In genomic region chr9:11025775-11026174, GRCh38 we compare ENCODE assay signal across 8 cellular contexts.
"Had no signal": no experiment of that assay in that cellular context is flagged by ENCODE, and none has a peak within 500 bp of the region (broad histone marks: within the 10 kb centered on the region; RNA-seq: fewer than 3 reads in every experiment).

No MANE protein-coding gene starts in this region.

- H3K36me3 ChIP-seq: HAP-1 had no signal

- H2AFZ ChIP-seq: GM23248 had no signal

- ATAC-seq: HCT116 had no signal

- H3K4me1 ChIP-seq: HAP-1 had no signal

- H3K27ac ChIP-seq: GM23248, HL-60 had no signal

- H3K9ac ChIP-seq: GM23248 had no signal

- H3K9me3 ChIP-seq: HAP-1 had no signal

- H3K4me3 ChIP-seq: GM23248, HAP-1 had no signal

- DNase-seq: GM23248, GOT3, H7, HFFc6, KG1 had no signal
